In genomic region chr16:22660441-22661160, GRCh38 we compare ENCODE assay signal across 32 cellular contexts.
DNase-seq lines count a peak whose midpoint lies in the region; ATAC-seq, FAIRE-seq and TF ChIP-seq lines count a peak whose summit lies in the region.
"Had no signal": no experiment of that assay in that cellular context is flagged by ENCODE, and none has a peak within 500 bp of the region (broad histone marks: within the 10 kb centered on the region; RNA-seq: fewer than 3 reads in every experiment).

No MANE protein-coding gene starts in this region.

- dilution Hi-C loops in keratinocyte (cut with MboI; ENCODE audit: extremely low pct_ligation_motif_present, low sequenced_read_pairs) = no loop called here

- no peaks in the 10 kb centered on the region for H3K4me1 ChIP-seq in GM23338 (ENCODE audit: insufficient read depth)
- peaks cover 3% of the 10 kb centered on the region for H3K4me1 ChIP-seq in RWPE2 (ENCODE audit: insufficient read depth, poor library complexity, severe bottlenecking)
- peaks cover 9% of the 10 kb centered on the region for H3K4me1 ChIP-seq in keratinocyte (ENCODE audit: control insufficient read depth, extremely low read depth, insufficient read depth, low read length)
- no peaks in the 10 kb centered on the region for H3K4me1 ChIP-seq in heart right ventricle
- H3K4me1 ChIP-seq: gastroesophageal sphincter, parathyroid adenoma had no signal

- H3K4me3 ChIP-seq in GM23338 (no peak overlapping the region), RWPE2 (ENCODE audit: severe bottlenecking) (no peak overlapping the region), keratinocyte (ENCODE audit: control insufficient read depth in 2 of 3, extremely low read depth in 1 of 3, insufficient read depth in 2 of 3, low read depth in 1 of 3, low read length in 3 of 3) (no peak overlapping the region), heart right ventricle (no peak overlapping the region)
- H3K4me3 ChIP-seq: gastroesophageal sphincter, hepatocyte, thoracic aorta had no signal

- H2AFZ ChIP-seq in GM23338 (peak overlapping the region; percentile 94), keratinocyte (ENCODE audit: control insufficient read depth, low read length) (no peak overlapping the region)
- H2AFZ ChIP-seq: hepatocyte, parathyroid adenoma had no signal

- peaks cover 1% of the 10 kb centered on the region for H3K27me3 Mint-ChIP-seq in GM23338 (ENCODE audit: insufficient read depth, low read depth, poor library complexity)
- H3K27me3 Mint-ChIP-seq: activated CD4-positive, alpha-beta memory T cell treated with anti-CD3 and anti-CD28 coated beads, Interleukin-2, amount 10 ng/mL, durations not matched to agents 7 days and 5 days; stimulated activated naive CD8-positive, alpha-beta T cell treated with anti-CD3 and anti-CD28 coated beads, Interleukin-15, Interleukin-2, amounts not matched to agents 100 ng/mL and 50 ng/mL, for 24 hours had no signal

- no peak for DNase-seq in GM23338 (ENCODE audit: low spot score)
- no peak for DNase-seq in RWPE2 (ENCODE audit: low spot score)
- no peak for DNase-seq in keratinocyte (ENCODE audit: low read depth, low spot score)
- DNase-seq in activated gamma-delta T cell treated with Interleukin-2 at 50 U/mL for 16 hours = no peak
- no peak for DNase-seq in heart right ventricle
- DNase-seq in SKM-1 (lab: John Stamatoyannopoulos, UW; ENCODE audit: unreplicated experiment) = no peak
- DNase-seq: activated CD4-positive, alpha-beta memory T cell treated with anti-CD3 and anti-CD28 coated beads, Interleukin-2, amount 10 ng/mL, durations not matched to agents 7 days and 5 days; activated CD4-positive, alpha-beta T cell treated with anti-CD3 and anti-CD28 coated beads for 1 hour; activated effector memory CD4-positive, alpha-beta T cell treated with Interleukin-2 at 50 U/mL for 16 hours; activated naive CD8-positive, alpha-beta T cell treated with anti-CD3 and anti-CD28 coated beads for 36 hours; activated T-cell treated with anti-CD3 and anti-CD28 coated beads for 4 hours; aorta; DMS153; GOT3; KG1; MM.1S; NCI-H1436; NCI-H2081 treated with DMSO at 0.1 percent for 48 hours; NCI-H774; Right ventricle myocardium superior; stimulated activated CD8-positive, alpha-beta memory T cell treated with anti-CD3 and anti-CD28 coated beads, Interleukin-4, amount 100 ng/mL, for 48 hours had no signal

- H3K27ac Mint-ChIP-seq in GM23338 = no peak overlapping the region
- H3K27ac Mint-ChIP-seq: activated CD4-positive, alpha-beta memory T cell treated with anti-CD3 and anti-CD28 coated beads, Interleukin-2, amount 10 ng/mL, durations not matched to agents 7 days and 5 days; activated naive CD8-positive, alpha-beta T cell treated with anti-CD3 and anti-CD28 coated beads for 36 hours; memory B cell; stimulated activated naive CD8-positive, alpha-beta T cell treated with anti-CD3 and anti-CD28 coated beads, Interleukin-15, Interleukin-2, amounts not matched to agents 100 ng/mL and 50 ng/mL, for 24 hours had no signal

- no peaks in the 10 kb centered on the region for H3K9me3 ChIP-seq in RWPE2 (ENCODE audit: severe bottlenecking)
- peaks cover 1% of the 10 kb centered on the region for H3K9me3 ChIP-seq in keratinocyte (ENCODE audit: control insufficient read depth, low read depth, low read length)
- H3K9me3 ChIP-seq in heart right ventricle = peaks cover 0 to 9% (median 0%) of the 10 kb centered on the region in 11 donors
- H3K9me3 ChIP-seq: thoracic aorta had no signal

- H3K9me3 Mint-ChIP-seq in GM23338 = no peaks in the 10 kb centered on the region
- H3K9me3 Mint-ChIP-seq: activated CD4-positive, alpha-beta memory T cell treated with anti-CD3 and anti-CD28 coated beads, Interleukin-2, amount 10 ng/mL, durations not matched to agents 7 days and 5 days; activated naive CD8-positive, alpha-beta T cell treated with anti-CD3 and anti-CD28 coated beads for 36 hours; memory B cell; stimulated activated naive CD8-positive, alpha-beta T cell treated with anti-CD3 and anti-CD28 coated beads, Interleukin-15, Interleukin-2, amounts not matched to agents 100 ng/mL and 50 ng/mL, for 24 hours had no signal

- H3K9me2 ChIP-seq in GM23338 (ENCODE audit: insufficient read depth) = peaks cover 22% of the 10 kb centered on the region

- H3K27me3 ChIP-seq in GM23338 (ENCODE audit: insufficient read depth) = no peaks in the 10 kb centered on the region
- H3K27me3 ChIP-seq in RWPE2 (ENCODE audit: insufficient read depth, poor library complexity, severe bottlenecking) = no peaks in the 10 kb centered on the region
- H3K27me3 ChIP-seq in keratinocyte (ENCODE audit: control insufficient read depth, extremely low read depth, insufficient read depth, low read length) = peaks cover 24% of the 10 kb centered on the region
- H3K27me3 ChIP-seq in heart right ventricle = peaks cover 0 to 33% (median 27%) of the 10 kb centered on the region in 7 donors

- WGBS in heart right ventricle, 2 donors = 85 to 88% methylated on average over 5 of the region's 5 CpGs

- ATAC-seq in GM23338 (no peak), RWPE2 (ENCODE audit: low read depth) (peak; percentile 25; the same call in 1 of the 3 replicates), heart right ventricle (no peak)
- ATAC-seq: gastroesophageal sphincter, SK-N-SH treated with all-trans-retinoic acid at 6 μM for 48 hours had no signal

- H3K9ac ChIP-seq in keratinocyte (ENCODE audit: control insufficient read depth, extremely low read depth, insufficient read depth, low read length) = no peak overlapping the region
- H3K9ac ChIP-seq: parathyroid adenoma had no signal

- peak; percentile 39 for FAIRE-seq in keratinocyte (lab: Jason Lieb, UNC)
- FAIRE-seq: bronchial epithelial cell, GM12891, urothelium cell line had no signal

- no peak overlapping the region for H3K4me3 Mint-ChIP-seq in GM23338
- H3K4me3 Mint-ChIP-seq: activated CD4-positive, alpha-beta memory T cell treated with anti-CD3 and anti-CD28 coated beads, Interleukin-2, amount 10 ng/mL, durations not matched to agents 7 days and 5 days; activated naive CD8-positive, alpha-beta T cell treated with anti-CD3 and anti-CD28 coated beads for 36 hours; memory B cell; stimulated activated naive CD8-positive, alpha-beta T cell treated with anti-CD3 and anti-CD28 coated beads, Interleukin-15, Interleukin-2, amounts not matched to agents 100 ng/mL and 50 ng/mL, for 24 hours had no signal

- no peaks in the 10 kb centered on the region; the same call in 1 of the 2 replicates for H3K36me3 ChIP-seq in GM23338 (ENCODE audit: insufficient read depth)
- H3K36me3 ChIP-seq in RWPE2 (ENCODE audit: low read depth) = no peaks in the 10 kb centered on the region
- H3K36me3 ChIP-seq in keratinocyte (ENCODE audit: control insufficient read depth in 2 of 2, extremely low read depth in 1 of 2, insufficient read depth in 2 of 2, low read length in 2 of 2) = no peaks in the 10 kb centered on the region
- no peaks in the 10 kb centered on the region for H3K36me3 ChIP-seq in heart right ventricle
- H3K36me3 ChIP-seq: gastroesophageal sphincter, thoracic aorta had no signal

- H3K79me2 ChIP-seq in GM23338 (replicated peaks; ENCODE audit: insufficient read depth) = no peaks in the 10 kb centered on the region
- no peaks in the 10 kb centered on the region for H3K79me2 ChIP-seq in keratinocyte (ENCODE audit: control insufficient read depth, insufficient read depth, low read length)
- H3K79me2 ChIP-seq: hepatocyte, parathyroid adenoma had no signal

- H4K20me1 ChIP-seq in GM23338 (replicated peaks; ENCODE audit: insufficient read depth) = no peaks in the 10 kb centered on the region
- no peaks in the 10 kb centered on the region for H4K20me1 ChIP-seq in keratinocyte (ENCODE audit: control insufficient read depth, extremely low read depth, insufficient read depth, low read length)

- no peak for TF ChIP-seq CTCF in 22Rv1 (IDR thresholded peaks at IDR 0.05)
- no peak for TF ChIP-seq CTCF in GM23338 (conservative IDR thresholded peaks at IDR 0.05; ENCODE audit: low read depth in 2 of 2)
- no peak for TF ChIP-seq CTCF in RWPE2 (IDR thresholded peaks at IDR 0.05; ENCODE audit: poor library complexity, severe bottlenecking)
- TF ChIP-seq CTCF in keratinocyte (optimal IDR thresholded peaks at IDR 0.05 in 1 of 3, IDR thresholded peaks at IDR 0.05 in 1 of 3, conservative IDR thresholded peaks at IDR 0.05 in 1 of 3; ENCODE audit: extremely low read depth in 1 of 3, insufficient read depth in 2 of 3, low read length in 3 of 3) = no peak
- no peak for TF ChIP-seq CTCF in heart right ventricle (IDR thresholded peaks at IDR 0.05)

- H3K4me1 Mint-ChIP-seq in GM23338 = no peaks in the 10 kb centered on the region
- H3K4me1 Mint-ChIP-seq: activated CD4-positive, alpha-beta memory T cell treated with anti-CD3 and anti-CD28 coated beads, Interleukin-2, amount 10 ng/mL, durations not matched to agents 7 days and 5 days; activated naive CD8-positive, alpha-beta T cell treated with anti-CD3 and anti-CD28 coated beads for 36 hours; memory B cell had no signal

- intact Hi-C loops in heart right ventricle (cut with DNase I) = loop anchor here in 1 of 10 donors (5.0 kb wide), 1 partner anchor 1328 kb away; no protein-coding TSS in a partner anchor

- H3K36me3 Mint-ChIP-seq in GM23338 (ENCODE audit: low read depth) = no peaks in the 10 kb centered on the region
- H3K36me3 Mint-ChIP-seq: activated naive CD8-positive, alpha-beta T cell treated with anti-CD3 and anti-CD28 coated beads for 36 hours; memory B cell had no signal

- no peak overlapping the region for H3K4me2 ChIP-seq in GM23338
- no peak overlapping the region for H3K4me2 ChIP-seq in keratinocyte (ENCODE audit: control insufficient read depth, extremely low read depth, insufficient read depth, low read depth, low read length)
- H3K4me2 ChIP-seq: hepatocyte had no signal

- no peaks in the 10 kb centered on the region for H3K9me1 ChIP-seq in keratinocyte (ENCODE audit: control insufficient read depth, extremely low read depth, insufficient read depth, low read length)

- H3F3A ChIP-seq in GM23338 (replicated peaks; ENCODE audit: low read depth) = peaks cover 6% of the 10 kb centered on the region; the same call in 1 of the 2 replicates

- H3K27ac ChIP-seq in 22Rv1 = peak overlapping the region; percentile 39; the same call in 1 of the 2 replicates
- H3K27ac ChIP-seq in GM23338 (ENCODE audit: low read depth) = no peak overlapping the region
- H3K27ac ChIP-seq in RWPE2 (ENCODE audit: poor library complexity, severe bottlenecking) = no peak overlapping the region
- no peak overlapping the region for H3K27ac ChIP-seq in keratinocyte (ENCODE audit: control insufficient read depth, insufficient read depth, low read length)
- no peak overlapping the region for H3K27ac ChIP-seq in heart right ventricle
- H3K27ac ChIP-seq: gastroesophageal sphincter, hepatocyte, parathyroid adenoma, thoracic aorta had no signal

TF ChIP-seq in GM23338, 12 proteins besides CTCF, POLR2A, EP300 and RAD21 (continues in another document):
- TF ChIP-seq EZH2 (IDR thresholded peaks at IDR 0.05; ENCODE audit: low read depth, unreplicated experiment) (no peak), ZNF331 (CRISPR knock-in tag; IDR thresholded peaks at IDR 0.05; ENCODE audit: low read depth) (no peak), EZH2phosphoT487 (IDR thresholded peaks at IDR 0.05; ENCODE audit: unreplicated experiment) (no peak)
